Comparison of ENCODE assay signal across 10 cellular contexts in the genomic region with DNA sequence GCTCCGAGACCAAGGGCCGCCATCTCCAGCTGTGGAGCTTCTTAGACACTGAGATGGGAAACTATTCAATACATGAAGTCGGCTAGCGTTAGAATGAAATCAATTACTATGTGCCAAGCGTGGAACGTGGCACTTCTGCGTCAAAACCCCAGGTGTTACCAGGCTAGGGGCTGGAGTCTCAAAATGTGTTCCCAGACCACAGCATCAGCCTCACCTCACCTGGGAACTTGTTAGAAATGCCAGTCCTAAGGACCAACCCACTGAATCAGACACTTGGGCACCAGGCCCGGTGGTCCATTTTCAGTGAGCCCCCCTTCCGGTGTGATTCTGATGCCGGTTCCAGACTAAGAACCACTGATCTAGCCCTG. TPM values are rescaled to one million over a fixed set of nuclear protein-coding genes. Genes with fewer than 3 reads are reported as not detected.
DNase-seq lines count a peak whose midpoint lies in the region; ATAC-seq and TF ChIP-seq lines count a peak whose summit lies in the region.
"Had no signal": no experiment of that assay in that cellular context is flagged by ENCODE, and none has a peak within 500 bp of the region (broad histone marks: within the 10 kb centered on the region; RNA-seq: fewer than 3 reads in every experiment).

No MANE protein-coding gene starts in this region.

- H3K36me3 ChIP-seq in BE2C (peaks cover 38% of the 10 kb centered on the region), neural progenitor cell (no peaks in the 10 kb centered on the region)
- H3K36me3 ChIP-seq in effector memory CD4-positive, alpha-beta T cell (ENCODE audit: control insufficient read depth, insufficient read depth, low read length): peaks cover 17% of the 10 kb centered on the region

- H3K4me1 ChIP-seq in BE2C: peaks cover 16% of the 10 kb centered on the region
- peaks cover 31% of the 10 kb centered on the region for H3K4me1 ChIP-seq in effector memory CD4-positive, alpha-beta T cell (ENCODE audit: control insufficient read depth, insufficient read depth, low read length, poor library complexity, severe bottlenecking)
- peaks cover 25% of the 10 kb centered on the region for H3K4me1 ChIP-seq in neural progenitor cell

- no peak overlapping the region for H3K9ac ChIP-seq in neural progenitor cell

- H3K36me3 Mint-ChIP-seq in neural progenitor cell: peaks cover 15% of the 10 kb centered on the region

- H3K79me2 ChIP-seq in neural progenitor cell (ENCODE audit: low read depth): peaks cover 73% of the 10 kb centered on the region

- peaks cover 59% of the 10 kb centered on the region for H4K20me1 ChIP-seq in neural progenitor cell (ENCODE audit: low read depth)

- peak overlapping the region; percentile 99 for H3K4me2 ChIP-seq in neural progenitor cell

- H3K27me3 Mint-ChIP-seq in neural progenitor cell (ENCODE audit: insufficient read depth, low read depth): peaks cover 18% of the 10 kb centered on the region

- peak overlapping the region; percentile 96 for H3K27ac Mint-ChIP-seq in neural progenitor cell

- H3F3A ChIP-seq in neural progenitor cell (ENCODE audit: low read depth): peaks cover 88% of the 10 kb centered on the region

- H3K27me3 ChIP-seq in BE2C: no peaks in the 10 kb centered on the region
- H3K27me3 ChIP-seq in effector memory CD4-positive, alpha-beta T cell (replicated peaks; ENCODE audit: control insufficient read depth, insufficient read depth, low read length, poor library complexity, severe bottlenecking): no peaks in the 10 kb centered on the region
- peaks cover under 1% of the 10 kb centered on the region for H3K27me3 ChIP-seq in neural progenitor cell

- no peak for ATAC-seq in GM18867 (IDR thresholded peaks at IDR 0.05; ENCODE audit: unreplicated experiment)

- H3K9me3 Mint-ChIP-seq in neural progenitor cell: no peaks in the 10 kb centered on the region

- DNase-seq in BE2C: peak; percentile 14
- DNase-seq in NCI-H774 (lab: John Stamatoyannopoulos, UW): peak; percentile 17
- no peak for DNase-seq in effector memory CD4-positive, alpha-beta T cell
- DNase-seq in neural progenitor cell (ENCODE audit: low spot score): no peak
- no peak for DNase-seq in stimulated activated CD4-positive, alpha-beta T cell treated with anti-CD3 and anti-CD28 coated beads, Interleukin-4, amount 100 ng/mL, for 24 hours
- DNase-seq in stimulated activated naive CD4-positive, alpha-beta T cell treated with Interleukin-2 at 50 U/mL for 16 hours (lab: John Stamatoyannopoulos, UW): no peak
- DNase-seq in SKM-1 (lab: John Stamatoyannopoulos, UW; ENCODE audit: unreplicated experiment): no peak

- H3K4me3 Mint-ChIP-seq in neural progenitor cell: peak overlapping the region; percentile 92

- H3K4me3 ChIP-seq in BE2C (ENCODE audit: low read depth, low read length): peak overlapping the region; percentile 63
- peak overlapping the region; percentile 3 for H3K4me3 ChIP-seq in effector memory CD4-positive, alpha-beta T cell (ENCODE audit: insufficient read depth, low read depth, low read length, poor library complexity, severe bottlenecking)
- peak overlapping the region; percentile 84 for H3K4me3 ChIP-seq in neural progenitor cell

- H3K27ac ChIP-seq in effector memory CD4-positive, alpha-beta T cell (ENCODE audit: insufficient read depth, low read length, poor library complexity, severe bottlenecking): peak overlapping the region; percentile 54
- H3K27ac ChIP-seq in neural progenitor cell: no peak overlapping the region

- TF ChIP-seq CTCF in BE2C (IDR thresholded peaks at IDR 0.05; ENCODE audit: low read depth, low read length): no peak
- TF ChIP-seq CTCF in neural progenitor cell (IDR thresholded peaks at IDR 0.05): no peak

- H3K9me3 ChIP-seq in BE2C (no peaks in the 10 kb centered on the region), neural progenitor cell (ENCODE audit: low read depth) (no peaks in the 10 kb centered on the region)
- H3K9me3 ChIP-seq in effector memory CD4-positive, alpha-beta T cell (ENCODE audit: control insufficient read depth, low read length): no peaks in the 10 kb centered on the region

- no peak overlapping the region for H2AFZ ChIP-seq in neural progenitor cell (replicated peaks)

- H3K4me1 Mint-ChIP-seq in neural progenitor cell: peaks cover 45% of the 10 kb centered on the region

RNA-seq across cellular contexts. Expression of a gene that starts 5.0 kb away (rescaled TPM):
- 31.1 TPM for polyA plus RNA-seq in BE2C (2012; ENCODE audit: insufficient read depth, insufficient read length, low read depth)
- total RNA-seq in neural progenitor cell (ENCODE audit: low replicate concordance): 1.8 and 4.4 TPM in 2 replicates

RNA-seq across cellular contexts. Expression of a gene that starts 5.3 kb away (rescaled TPM):
- 7.0 TPM for polyA plus RNA-seq in BE2C (2012; ENCODE audit: insufficient read depth, insufficient read length, low read depth)
- 20.1 and 30.8 TPM in 2 replicates for total RNA-seq in neural progenitor cell (ENCODE audit: low replicate concordance)

RNA-seq across cellular contexts. Expression of a gene that starts 59.9 kb away (rescaled TPM):
- polyA plus RNA-seq in BE2C (2012; ENCODE audit: insufficient read depth, insufficient read length, low read depth): not detected
- total RNA-seq in neural progenitor cell (ENCODE audit: low replicate concordance): not detected in 2 replicates
- total RNA-seq: pulmonary artery endothelial cell, SK-MEL-5 had no signal

Comparison
In these comparisons a context has a peak if more than half of its experiments do, and no peak if none do; other contexts are left out.
1. DNase-seq: peak in BE2C (single experiment) and NCI-H774 (single experiment); none in effector memory CD4-positive, alpha-beta T cell (0 of 3), neural progenitor cell (single experiment), stimulated activated CD4-positive, alpha-beta T cell treated with anti-CD3 and anti-CD28 coated beads, Interleukin-4, amount 100 ng/mL, for 24 hours (single experiment), stimulated activated naive CD4-positive, alpha-beta T cell treated with Interleukin-2 at 50 U/mL for 16 hours (single experiment) and SKM-1 (single experiment).
2. H3K4me3 ChIP-seq: peak in every context shown above with its lines; median percentile 84 in neural progenitor cell; 63 in BE2C; 3 in effector memory CD4-positive, alpha-beta T cell.